20 cellular contexts compared by ENCODE assay signal in genomic region chr19:48676887-48677286, GRCh38. TPM values are rescaled to one million over a fixed set of nuclear protein-coding genes. Genes with fewer than 3 reads are reported as not detected.
"Had no signal": no experiment of that assay in that cellular context is flagged by ENCODE, and none has a peak within 500 bp of the region (broad histone marks: within the 10 kb centered on the region; RNA-seq: fewer than 3 reads in every experiment).

No MANE protein-coding gene starts in this region.

- ATAC-seq: activated CD8-positive, alpha-beta memory T cell treated with anti-CD3 and anti-CD28 coated beads, Interleukin-2, amount 10 ng/mL, durations not matched to agents 7 days and 5 days; activated naive CD4-positive, alpha-beta T cell treated with anti-CD3 and anti-CD28 coated beads, Interleukin-2, amount 50 U/mL, for 72 hours; gastrocnemius medialis; heart right ventricle; left ventricle myocardium superior; naive thymus-derived CD4-positive, alpha-beta T cell; stimulated activated effector memory CD8-positive, alpha-beta T cell treated with anti-CD3 and anti-CD28 coated beads, Interleukin-12 subunit alpha, Interleukin-12 subunit beta, amount 100 ng/mL, for 72 hours had no signal

- H3K4me3 ChIP-seq: dorsolateral prefrontal cortex, gastrocnemius medialis, heart right ventricle, skin epidermis, tibial nerve had no signal

- H3K9me3 ChIP-seq: gastrocnemius medialis, heart right ventricle, neutrophil, tibial nerve had no signal

- FAIRE-seq: endometrium, keratinocyte had no signal

- DNase-seq: activated CD4-positive, alpha-beta T cell treated with anti-CD3 and anti-CD28 coated beads, Interleukin-2, amount 50 U/mL, for 48 hours; activated CD4-positive, CD25-positive, alpha-beta regulatory T cell treated with anti-CD3 and anti-CD28 coated beads, Interleukin-2, amount 50 U/mL, for 72 hours; activated CD8-positive, alpha-beta memory T cell treated with anti-CD3 and anti-CD28 coated beads, Interleukin-2, amount 10 ng/mL, durations not matched to agents 7 days and 5 days; activated effector memory CD4-positive, alpha-beta T cell treated with anti-CD3 and anti-CD28 coated beads, Interleukin-2, amount 50 U/mL, for 16 hours; activated T-cell treated with anti-CD3 and anti-CD28 coated beads, Interleukin-2, amount 50 U/mL, for 24 hours; amygdala; dorsolateral prefrontal cortex; gastrocnemius medialis; heart right ventricle; left ventricle myocardium superior; naive thymus-derived CD4-positive, alpha-beta T cell had no signal

- H3K27ac ChIP-seq: gastrocnemius medialis, heart right ventricle, neutrophil had no signal

- H3K27me3 ChIP-seq: dorsolateral prefrontal cortex, gastrocnemius medialis, neutrophil, tibial nerve had no signal

- H3K36me3 ChIP-seq: gastrocnemius medialis, heart right ventricle, neutrophil, tibial nerve had no signal

RNA-seq across cellular contexts. Expression of gene NTN5, which starts 4.1 kb away (rescaled TPM):
- total RNA-seq: gastrocnemius medialis, left ventricle myocardium superior had no signal

RNA-seq across cellular contexts. Expression of gene FUT2, which starts 18.9 kb away (rescaled TPM):
- total RNA-seq: activated CD8-positive, alpha-beta memory T cell treated with anti-CD3 and anti-CD28 coated beads, Interleukin-2, amount 10 ng/mL, durations not matched to agents 7 days and 5 days; activated naive CD4-positive, alpha-beta T cell treated with anti-CD3 and anti-CD28 coated beads, Interleukin-2, amount 50 U/mL, for 72 hours; chondrocyte; heart right ventricle; left ventricle myocardium superior; naive thymus-derived CD4-positive, alpha-beta T cell had no signal
- polyA plus RNA-seq: fibroblast of lung had no signal
